ENCODE assay signal across 2 cellular contexts in genomic region chr16:88542231-88542630, GRCh38.
TF ChIP-seq lines count a peak whose summit lies in the region.

No MANE protein-coding gene starts in this region.

TF ChIP-seq in SK-N-SH, 30 proteins besides CTCF, POLR2A, EP300 and RAD21 (continued from another document):
- no peak for TF ChIP-seq REST (IDR thresholded peaks at IDR 0.05; ENCODE audit: low read depth, low read length)
- no peak for TF ChIP-seq IRF3 (IDR thresholded peaks at IDR 0.05; ENCODE audit: low read depth, low read length)
- TF ChIP-seq ELF1 (IDR thresholded peaks at IDR 0.05) = no peak
- no peak for TF ChIP-seq CHD2 (IDR thresholded peaks at IDR 0.05; ENCODE audit: low read length, partially characterized antibody)
- TF ChIP-seq FOXM1 (IDR thresholded peaks at IDR 0.05; ENCODE audit: low read depth) = no peak
- no peak for TF ChIP-seq MAX (IDR thresholded peaks at IDR 0.05; ENCODE audit: low read depth)
- TF ChIP-seq RFX5 (IDR thresholded peaks at IDR 0.05; ENCODE audit: low read length) = no peak
- no peak for TF ChIP-seq SMC3 (IDR thresholded peaks at IDR 0.05; ENCODE audit: low read depth, low read length)
- no peak for TF ChIP-seq POLR2AphosphoS5 (IDR thresholded peaks at IDR 0.05; ENCODE audit: low read depth, low read length)
- TF ChIP-seq USF2 (IDR thresholded peaks at IDR 0.05; ENCODE audit: borderline replicate concordance, low read depth, low read length) = no peak
- no peak for TF ChIP-seq GATA2 (CRISPR knock-in tag; IDR thresholded peaks at IDR 0.05)

TF ChIP-seq in SK-N-SH treated with all-trans-retinoic acid at 6 μM for 48 hours, 23 proteins besides CTCF, POLR2A, EP300 and RAD21 (continued from another document):
- TF ChIP-seq CSRNP3 (CRISPR knock-in tag; IDR thresholded peaks at IDR 0.05) (no peak), CREB5 (CRISPR knock-in tag; IDR thresholded peaks at IDR 0.05; ENCODE audit: low read depth) (no peak), CSDC2 (CRISPR knock-in tag; IDR thresholded peaks at IDR 0.05) (no peak), POU6F1 (CRISPR knock-in tag; IDR thresholded peaks at IDR 0.05; ENCODE audit: borderline replicate concordance, low read depth) (no peak), OSR1 (CRISPR knock-in tag; IDR thresholded peaks at IDR 0.05) (no peak), TCF4 (CRISPR knock-in tag; IDR thresholded peaks at IDR 0.05; ENCODE audit: borderline replicate concordance) (no peak)
